Comparison of ENCODE assay signal across 11 cellular contexts in the genomic region with DNA sequence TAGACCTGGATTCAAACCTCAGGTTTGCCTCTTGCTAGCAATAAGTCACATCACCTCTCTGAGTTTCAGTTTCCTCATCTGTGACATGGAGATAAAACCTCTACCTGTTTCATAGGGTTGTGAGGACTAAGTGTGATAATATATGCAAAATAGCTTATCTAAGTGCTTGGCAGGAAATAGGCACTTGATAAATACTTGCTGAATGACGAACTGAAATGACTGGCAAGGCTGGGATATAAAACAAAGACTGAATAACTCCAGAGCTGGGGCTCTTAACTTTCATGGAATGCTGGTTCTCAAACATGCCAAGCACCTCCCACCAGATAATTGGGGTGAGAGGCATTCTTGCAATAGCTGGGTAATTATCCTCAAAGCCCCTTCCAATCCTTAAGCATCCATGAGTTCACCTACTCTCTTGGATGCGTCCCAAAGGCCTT.
A peak's percentile ranks its signal among the peaks of the same experiment; 100 is the strongest.
DNase-seq lines count a peak whose midpoint lies in the region; ATAC-seq, FAIRE-seq and TF ChIP-seq lines count a peak whose summit lies in the region.
"Had no signal": no experiment of that assay in that cellular context is flagged by ENCODE, and none has a peak within 500 bp of the region (broad histone marks: within the 10 kb centered on the region; RNA-seq: fewer than 3 reads in every experiment).

No MANE protein-coding gene starts in this region.

- H3K27ac Mint-ChIP-seq in stimulated activated naive CD8-positive, alpha-beta T cell treated with anti-CD3 and anti-CD28 coated beads, Interleukin-15, amount 100 ng/mL, for 72 hours: no peak overlapping the region

- no peak overlapping the region for H2AFZ ChIP-seq in keratinocyte (ENCODE audit: control insufficient read depth, low read length)

- H3K9me1 ChIP-seq in keratinocyte (ENCODE audit: control insufficient read depth, extremely low read depth, insufficient read depth, low read length): peaks cover 3% of the 10 kb centered on the region

- H3K27me3 ChIP-seq in keratinocyte (ENCODE audit: control insufficient read depth, extremely low read depth, insufficient read depth, low read length) (no peaks in the 10 kb centered on the region), H7 (ENCODE audit: control insufficient read depth, insufficient read depth, low read length) (no peaks in the 10 kb centered on the region)

- peak; percentile 71 for ATAC-seq in stimulated activated naive CD8-positive, alpha-beta T cell treated with anti-CD3 and anti-CD28 coated beads, Interleukin-15, amount 100 ng/mL, for 72 hours
- ATAC-seq in stimulated activated naive CD8-positive, alpha-beta T cell treated with anti-CD3 and anti-CD28 coated beads, Interleukin-15, Interleukin-2, amounts not matched to agents 100 U/mL and 50 U/mL, for 24 hours: no peak

- peak overlapping the region; percentile 99 for H3K27ac ChIP-seq in keratinocyte (ENCODE audit: control insufficient read depth, insufficient read depth, low read length)

- no peaks in the 10 kb centered on the region for H3K9me3 ChIP-seq in keratinocyte (ENCODE audit: control insufficient read depth, low read depth, low read length)

- H3K4me3 Mint-ChIP-seq in stimulated activated naive CD8-positive, alpha-beta T cell treated with anti-CD3 and anti-CD28 coated beads, Interleukin-15, amount 100 ng/mL, for 72 hours: no peak overlapping the region

- H3K79me2 ChIP-seq in keratinocyte (ENCODE audit: control insufficient read depth, insufficient read depth, low read length): no peaks in the 10 kb centered on the region

- peak overlapping the region; percentile 85 for H3K9ac ChIP-seq in keratinocyte (ENCODE audit: control insufficient read depth, extremely low read depth, insufficient read depth, low read length)

- FAIRE-seq in keratinocyte (lab: Jason Lieb, UNC): peak; percentile 82
- FAIRE-seq: colon had no signal

- no peaks in the 10 kb centered on the region for H3K27me3 Mint-ChIP-seq in stimulated activated naive CD8-positive, alpha-beta T cell treated with anti-CD3 and anti-CD28 coated beads, Interleukin-15, amount 100 ng/mL, for 72 hours

- H4K20me1 ChIP-seq in keratinocyte (ENCODE audit: control insufficient read depth, extremely low read depth, insufficient read depth, low read length): no peaks in the 10 kb centered on the region

- dilution Hi-C loops in keratinocyte (cut with MboI; ENCODE audit: extremely low pct_ligation_motif_present, low sequenced_read_pairs): no loop called here

- no peaks in the 10 kb centered on the region for H3K9me3 Mint-ChIP-seq in stimulated activated naive CD8-positive, alpha-beta T cell treated with anti-CD3 and anti-CD28 coated beads, Interleukin-15, amount 100 ng/mL, for 72 hours

- DNase-seq in stimulated activated naive CD8-positive, alpha-beta T cell treated with anti-CD3 and anti-CD28 coated beads, Interleukin-15, amount 100 ng/mL, for 72 hours: no peak
- DNase-seq in stimulated activated naive CD8-positive, alpha-beta T cell treated with anti-CD3 and anti-CD28 coated beads, Interleukin-15, Interleukin-2, amounts not matched to agents 100 U/mL and 50 U/mL, for 24 hours: no peak
- DNase-seq in amniotic epithelial cell (ENCODE audit: low read depth): peak; percentile 83
- peak; percentile 98 for DNase-seq in keratinocyte (ENCODE audit: low read depth, low spot score)
- DNase-seq in H7: no peak
- DNase-seq in stimulated activated naive CD4-positive, alpha-beta T cell treated with Interleukin-2 at 50 U/mL for 16 hours (lab: John Stamatoyannopoulos, UW): no peak
- no peak for DNase-seq in ecto neural progenitor cell (ENCODE audit: low spot score)
- no peak for DNase-seq in activated CD4-positive, alpha-beta T cell treated with anti-CD3 and anti-CD28 coated beads, Interleukin-2, amount 50 U/mL, for 4 hours
- DNase-seq: activated CD4-positive, alpha-beta T cell treated with anti-CD3 and anti-CD28 coated beads for 4 hours; C1 segment of cervical spinal cord had no signal

- no peaks in the 10 kb centered on the region for H3K36me3 ChIP-seq in keratinocyte (ENCODE audit: control insufficient read depth in 2 of 2, extremely low read depth in 1 of 2, insufficient read depth in 2 of 2, low read length in 2 of 2)
- no peaks in the 10 kb centered on the region for H3K36me3 ChIP-seq in H7 (replicated peaks; ENCODE audit: control insufficient read depth, insufficient read depth, low read length)

- H3K4me1 Mint-ChIP-seq in stimulated activated naive CD8-positive, alpha-beta T cell treated with anti-CD3 and anti-CD28 coated beads, Interleukin-15, amount 100 ng/mL, for 72 hours: no peaks in the 10 kb centered on the region

- TF ChIP-seq CTCF in keratinocyte (optimal IDR thresholded peaks at IDR 0.05 in 1 of 3, IDR thresholded peaks at IDR 0.05 in 1 of 3, conservative IDR thresholded peaks at IDR 0.05 in 1 of 3; ENCODE audit: extremely low read depth in 1 of 3, insufficient read depth in 2 of 3, low read length in 3 of 3): no peak

- H3K4me2 ChIP-seq in keratinocyte (ENCODE audit: control insufficient read depth, extremely low read depth, insufficient read depth, low read depth, low read length): peak overlapping the region; percentile 81

- H3K4me1 ChIP-seq in keratinocyte (ENCODE audit: control insufficient read depth, extremely low read depth, insufficient read depth, low read length): peaks cover 78% of the 10 kb centered on the region

- H3K4me3 ChIP-seq in keratinocyte (ENCODE audit: control insufficient read depth in 2 of 3, extremely low read depth in 1 of 3, insufficient read depth in 2 of 3, low read depth in 1 of 3, low read length in 3 of 3): peak overlapping the region in 1 of 3 experiments; percentile 17
- no peak overlapping the region for H3K4me3 ChIP-seq in H7 (ENCODE audit: insufficient read depth, low read depth, low read length)

Comparison
In these comparisons a context has a peak if more than half of its experiments do, and no peak if none do; other contexts are left out.
1. DNase-seq: peak in amniotic epithelial cell (single experiment) and keratinocyte (single experiment); none in stimulated activated naive CD8-positive, alpha-beta T cell treated with anti-CD3 and anti-CD28 coated beads, Interleukin-15, amount 100 ng/mL, for 72 hours (0 of 2), stimulated activated naive CD8-positive, alpha-beta T cell treated with anti-CD3 and anti-CD28 coated beads, Interleukin-15, Interleukin-2, amounts not matched to agents 100 U/mL and 50 U/mL, for 24 hours (single experiment), H7 (single experiment), stimulated activated naive CD4-positive, alpha-beta T cell treated with Interleukin-2 at 50 U/mL for 16 hours (single experiment), ecto neural progenitor cell (single experiment) and activated CD4-positive, alpha-beta T cell treated with anti-CD3 and anti-CD28 coated beads, Interleukin-2, amount 50 U/mL, for 4 hours (0 of 2).